14 cellular contexts compared by ENCODE assay signal in the genomic region with DNA sequence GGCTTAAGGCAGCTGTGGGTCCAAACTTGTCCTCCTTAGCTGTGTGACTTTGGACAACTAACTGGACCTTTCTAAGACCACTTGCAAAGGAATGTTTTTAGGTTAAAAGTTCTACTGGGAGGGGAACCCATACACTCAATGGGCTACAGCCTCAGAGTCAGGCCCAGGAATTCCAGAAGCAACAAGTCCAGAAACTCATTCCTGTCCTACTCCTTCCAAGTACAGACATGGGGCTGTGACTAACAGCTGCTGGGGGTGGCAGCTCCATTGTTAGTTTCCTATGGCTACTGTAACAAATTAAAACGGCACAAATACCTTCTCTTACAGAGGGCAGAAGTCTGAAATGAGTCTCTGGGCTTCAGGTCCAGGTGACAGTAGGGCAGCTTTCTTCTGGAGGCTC.
"Had no signal": no experiment of that assay in that cellular context is flagged by ENCODE, and none has a peak within 500 bp of the region (broad histone marks: within the 10 kb centered on the region; RNA-seq: fewer than 3 reads in every experiment).

No MANE protein-coding gene starts in this region.

- DNase-seq: activated CD4-positive, alpha-beta T cell treated with anti-CD3 and anti-CD28 coated beads for 36 hours; activated CD8-positive, alpha-beta memory T cell treated with anti-CD3 and anti-CD28 coated beads, Interleukin-2, amount 50 U/mL, for 4 hours; activated CD8-positive, alpha-beta T cell treated with anti-CD3 and anti-CD28 coated beads for 36 hours; activated naive CD4-positive, alpha-beta T cell treated with anti-CD3 and anti-CD28 coated beads for 36 hours; body of pancreas; heart left ventricle; mesendoderm; posterior cingulate gyrus; SK-N-SH; T-helper 1 cell; WERI-Rb-1 had no signal

- H3K9ac ChIP-seq: SK-N-SH had no signal

- H3K27me3 Mint-ChIP-seq: activated CD4-positive, alpha-beta T cell treated with anti-CD3 and anti-CD28 coated beads for 36 hours; activated CD8-positive, alpha-beta T cell treated with anti-CD3 and anti-CD28 coated beads for 36 hours; stimulated activated memory B cell treated with anti-CD40 and anti-IgM and Interleukin-4, amounts not matched to agents 10 μg/mL and 1 μg/mL and 100 μg/mL, for 72 hours had no signal

- H3K9me3 Mint-ChIP-seq: activated CD8-positive, alpha-beta T cell treated with anti-CD3 and anti-CD28 coated beads for 36 hours; activated naive CD4-positive, alpha-beta T cell treated with anti-CD3 and anti-CD28 coated beads for 36 hours; stimulated activated memory B cell treated with anti-CD40 and anti-IgM and Interleukin-4, amounts not matched to agents 10 μg/mL and 1 μg/mL and 100 μg/mL, for 72 hours had no signal

- H3K27me3 ChIP-seq: body of pancreas, heart left ventricle, left lung, tibial nerve had no signal

- H3K4me3 Mint-ChIP-seq: activated CD4-positive, alpha-beta T cell treated with anti-CD3 and anti-CD28 coated beads for 36 hours; activated CD8-positive, alpha-beta T cell treated with anti-CD3 and anti-CD28 coated beads for 36 hours; activated naive CD4-positive, alpha-beta T cell treated with anti-CD3 and anti-CD28 coated beads for 36 hours; stimulated activated memory B cell treated with anti-CD40 and anti-IgM and Interleukin-4, amounts not matched to agents 10 μg/mL and 1 μg/mL and 100 μg/mL, for 72 hours had no signal

- H3K27ac Mint-ChIP-seq: activated CD4-positive, alpha-beta T cell treated with anti-CD3 and anti-CD28 coated beads for 36 hours; activated CD8-positive, alpha-beta T cell treated with anti-CD3 and anti-CD28 coated beads for 36 hours; activated naive CD4-positive, alpha-beta T cell treated with anti-CD3 and anti-CD28 coated beads for 36 hours; stimulated activated memory B cell treated with anti-CD40 and anti-IgM and Interleukin-4, amounts not matched to agents 10 μg/mL and 1 μg/mL and 100 μg/mL, for 72 hours had no signal

- H3K9me3 ChIP-seq: body of pancreas, heart left ventricle, left lung, SK-N-SH, tibial nerve had no signal

- H3K4me2 ChIP-seq: SK-N-SH had no signal

- H3K36me3 ChIP-seq: left lung, tibial nerve had no signal

- H3K4me3 ChIP-seq: body of pancreas, heart left ventricle, left lung, tibial nerve had no signal

- H3K27ac ChIP-seq: body of pancreas, heart left ventricle, left lung, tibial nerve had no signal
